10 cellular contexts compared by ENCODE assay signal in the genomic region with DNA sequence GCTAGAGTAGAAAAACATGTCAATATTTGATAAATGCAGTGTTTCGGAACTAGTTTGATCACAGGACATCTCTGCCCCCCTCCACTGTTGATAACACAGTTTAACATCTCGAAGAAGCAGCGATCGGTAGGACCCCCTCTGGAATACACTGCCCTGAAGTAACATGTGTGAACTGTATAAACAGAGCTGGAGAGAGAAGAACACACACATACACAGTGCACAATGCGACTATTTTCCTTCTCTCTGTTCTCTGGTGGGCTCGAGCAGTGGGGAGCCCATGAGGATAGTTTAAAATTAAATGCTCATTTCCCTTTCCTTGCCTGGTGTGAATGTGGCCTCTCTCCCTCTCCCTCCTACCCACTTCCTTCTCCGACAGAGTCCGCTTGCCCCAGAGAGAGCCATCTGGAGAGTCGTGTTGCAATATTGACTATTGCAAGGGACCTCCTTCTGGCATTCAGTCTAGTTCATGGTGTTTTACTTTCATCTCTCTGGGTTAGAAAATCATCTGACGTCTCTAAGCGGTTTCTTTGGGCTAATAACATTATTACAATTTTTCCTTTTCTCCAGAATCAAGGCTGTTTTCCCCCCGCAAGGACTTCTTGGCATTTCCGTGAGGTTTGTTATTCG. TPM values are rescaled to one million over a fixed set of nuclear protein-coding genes. Genes with fewer than 3 reads are reported as not detected.
DNase-seq lines count a peak whose midpoint lies in the region; ATAC-seq and TF ChIP-seq lines count a peak whose summit lies in the region.
"Had no signal": no experiment of that assay in that cellular context is flagged by ENCODE, and none has a peak within 500 bp of the region (broad histone marks: within the 10 kb centered on the region; RNA-seq: fewer than 3 reads in every experiment).

No MANE protein-coding gene starts in this region.

- no peaks in the 10 kb centered on the region for H3K36me3 Mint-ChIP-seq in Caco-2 (ENCODE audit: insufficient read depth, unreplicated experiment)
- H3K36me3 Mint-ChIP-seq: activated naive CD4-positive, alpha-beta T cell treated with anti-CD3 and anti-CD28 coated beads, Interleukin-2, amount 50 U/mL, for 24 hours had no signal

- CTCF ChIA-PET in Caco-2 (lab: Charles Lee) = no interaction called here

- peaks cover 62% of the 10 kb centered on the region for H3K4me1 Mint-ChIP-seq in Caco-2 (ENCODE audit: low read depth, unreplicated experiment)
- H3K4me1 Mint-ChIP-seq: activated naive CD4-positive, alpha-beta T cell treated with anti-CD3 and anti-CD28 coated beads, Interleukin-2, amount 50 U/mL, for 24 hours had no signal

- H3K27me3 Mint-ChIP-seq in Caco-2 (ENCODE audit: insufficient read depth, unreplicated experiment) = no peaks in the 10 kb centered on the region
- H3K27me3 Mint-ChIP-seq: activated naive CD4-positive, alpha-beta T cell treated with anti-CD3 and anti-CD28 coated beads, Interleukin-2, amount 50 U/mL, for 24 hours had no signal

- peaks cover 40% of the 10 kb centered on the region for H3K4me1 ChIP-seq in Caco-2

- BruUV-seq in Caco-2 (replicated peaks; lab: Mats Ljungman, UMichigan) = TSS peak; percentile 62

- H3K4me3 ChIP-seq in Caco-2 (ENCODE audit: low read depth, low read length) (no peak overlapping the region), fibroblast of the aortic adventitia (ENCODE audit: low read depth, low read length) (no peak overlapping the region)

- ATAC-seq in GM18517 (IDR thresholded peaks at IDR 0.05; ENCODE audit: unreplicated experiment) (no peak), HG02970 (IDR thresholded peaks at IDR 0.05; ENCODE audit: low FRiP score, unreplicated experiment) (no peak), SK-N-SH treated with all-trans-retinoic acid at 6 μM for 48 hours (no peak)

- POLR2A ChIA-PET in Caco-2 (lab: Charles Lee) = interaction anchor here (0.5 to 1.1 kb wide), 2 partner anchors 8 to 11 kb away, joined by 3 read pairs; no protein-coding TSS in a partner anchor

- no peaks in the 10 kb centered on the region for H3K9me3 ChIP-seq in Caco-2
- H3K9me3 ChIP-seq: SK-N-SH had no signal

- no peaks in the 10 kb centered on the region for H3K27me3 ChIP-seq in Caco-2 (replicated peaks; ENCODE audit: control insufficient read depth, insufficient read depth, low read length)

- peak overlapping the region; percentile 66 for H3K27ac Mint-ChIP-seq in Caco-2 (ENCODE audit: unreplicated experiment)
- H3K27ac Mint-ChIP-seq: activated naive CD4-positive, alpha-beta T cell treated with anti-CD3 and anti-CD28 coated beads, Interleukin-2, amount 50 U/mL, for 24 hours had no signal

- DNase-seq in Caco-2 = peak; percentile 63 to 75
- DNase-seq in NCI-H510A treated with DMSO at 0.1 percent for 48 hours (lab: John Stamatoyannopoulos, UW) = peak; percentile 91
- peak; percentile 30 for DNase-seq in fibroblast of the aortic adventitia (ENCODE audit: low read depth)
- peak; percentile 30 for DNase-seq in putamen (ENCODE audit: low spot score)
- DNase-seq in A172 (ENCODE audit: low spot score) = no peak
- DNase-seq: SK-N-SH had no signal

- H3K9me3 Mint-ChIP-seq in Caco-2 (ENCODE audit: unreplicated experiment) = no peaks in the 10 kb centered on the region
- H3K9me3 Mint-ChIP-seq: activated naive CD4-positive, alpha-beta T cell treated with anti-CD3 and anti-CD28 coated beads, Interleukin-2, amount 50 U/mL, for 24 hours had no signal

- intact Hi-C loops in Caco-2 (cut with micrococcal nuclease; ENCODE audit: unreplicated experiment) = loop anchor here (1.0 kb wide), 1 partner anchor 8 kb away; no protein-coding TSS in a partner anchor

- H3K4me3 Mint-ChIP-seq in Caco-2 (ENCODE audit: unreplicated experiment) = peak overlapping the region; percentile 49
- H3K4me3 Mint-ChIP-seq: activated naive CD4-positive, alpha-beta T cell treated with anti-CD3 and anti-CD28 coated beads, Interleukin-2, amount 50 U/mL, for 24 hours had no signal

- H3K36me3 ChIP-seq in Caco-2 (ENCODE audit: control insufficient read depth, insufficient read depth, low read length) = no peaks in the 10 kb centered on the region

- TF ChIP-seq CTCF in Caco-2 (IDR thresholded peaks at IDR 0.05; ENCODE audit: insufficient read depth in 1 of 2, low read depth in 1 of 2, low read length in 1 of 2, severe bottlenecking in 1 of 2, unreplicated experiment in 1 of 2) (no peak), fibroblast of the aortic adventitia (IDR thresholded peaks at IDR 0.05; ENCODE audit: insufficient read depth, low read length) (no peak)

TF ChIP-seq in SK-N-SH treated with all-trans-retinoic acid at 6 μM for 48 hours, 23 proteins besides CTCF, POLR2A, EP300 and RAD21:
- no peak for TF ChIP-seq GLIS3 (CRISPR knock-in tag; IDR thresholded peaks at IDR 0.05)
- TF ChIP-seq, protein P1, sequence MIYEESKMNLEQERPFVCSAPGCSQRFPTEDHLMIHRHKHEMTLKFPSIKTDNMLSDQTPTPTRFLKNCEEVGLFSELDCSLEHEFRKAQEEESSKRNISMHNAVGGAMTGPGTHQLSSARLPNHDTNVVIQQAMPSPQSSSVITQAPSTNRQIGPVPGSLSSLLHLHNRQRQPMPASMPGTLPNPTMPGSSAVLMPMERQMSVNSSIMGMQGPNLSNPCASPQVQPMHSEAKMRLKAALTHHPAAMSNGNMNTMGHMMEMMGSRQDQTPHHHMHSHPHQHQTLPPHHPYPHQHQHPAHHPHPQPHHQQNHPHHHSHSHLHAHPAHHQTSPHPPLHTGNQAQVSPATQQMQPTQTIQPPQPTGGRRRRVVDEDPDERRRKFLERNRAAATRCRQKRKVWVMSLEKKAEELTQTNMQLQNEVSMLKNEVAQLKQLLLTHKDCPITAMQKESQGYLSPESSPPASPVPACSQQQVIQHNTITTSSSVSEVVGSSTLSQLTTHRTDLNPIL (CRISPR knock-in tag; IDR thresholded peaks at IDR 0.05; ENCODE audit: low read depth) = no peak

RNA-seq across cellular contexts. Expression of gene BARX2, which starts 51.6 kb away (rescaled TPM):
- 0.82 and 1.1 TPM in 2 replicates for total RNA-seq in Caco-2 (2022)
- not detected in 2 replicates for total RNA-seq in fibroblast of the aortic adventitia (ENCODE audit: low replicate concordance)
- total RNA-seq in A172 (2014; rRNA removed; shearing (Covaris generic)) = not detected in 2 replicates
